19 cellular contexts compared by ENCODE assay signal in genomic region chr22:20096574-20097420, GRCh38. TPM values are rescaled to one million over a fixed set of nuclear protein-coding genes. Genes with fewer than 3 reads are reported as not detected.
DNase-seq lines count a peak whose midpoint lies in the region; ATAC-seq, FAIRE-seq and TF ChIP-seq lines count a peak whose summit lies in the region.
"Had no signal": no experiment of that assay in that cellular context is flagged by ENCODE, and none has a peak within 500 bp of the region (broad histone marks: within the 10 kb centered on the region; RNA-seq: fewer than 3 reads in every experiment).

No MANE protein-coding gene starts in this region.

- H3K4me1 Mint-ChIP-seq in activated T-cell treated with anti-CD3 and anti-CD28 coated beads, Interleukin-2, amount 50 U/mL, for 72 hours (ENCODE audit: low read depth) = peaks cover 47% of the 10 kb centered on the region
- H3K4me1 Mint-ChIP-seq in T-cell (peaks cover 33 to 49% (median 41%) of the 10 kb centered on the region in 3 donors), endothelial cell (ENCODE audit: unreplicated experiment) (no peaks in the 10 kb centered on the region)
- H3K4me1 Mint-ChIP-seq: B cell had no signal

- CTCF ChIA-PET in T-cell (lab: Charles Lee) = no interaction called here

- peaks cover 16 to 42% of the 10 kb centered on the region in 2 donors for H3K36me3 Mint-ChIP-seq in activated T-cell treated with anti-CD3 and anti-CD28 coated beads, Interleukin-2, amount 50 U/mL, for 72 hours (ENCODE audit: insufficient read depth in 2 of 2)
- peaks cover 52% of the 10 kb centered on the region for H3K36me3 Mint-ChIP-seq in T-cell
- peaks cover 60% of the 10 kb centered on the region for H3K36me3 Mint-ChIP-seq in endothelial cell (ENCODE audit: low read depth, unreplicated experiment)

- no peak for FAIRE-seq in urothelium cell line (lab: Jason Lieb, UNC)
- FAIRE-seq: HepG2, HTR-8/SVneo had no signal

- peaks cover 57 to 94% of the 10 kb centered on the region in 2 donors for H3K36me3 ChIP-seq in ascending aorta

- no peak overlapping the region for H3K4me3 Mint-ChIP-seq in activated T-cell treated with anti-CD3 and anti-CD28 coated beads, Interleukin-2, amount 50 U/mL, for 72 hours
- H3K4me3 Mint-ChIP-seq in T-cell (no peak overlapping the region), endothelial cell (ENCODE audit: unreplicated experiment) (peak overlapping the region; percentile 49)
- H3K4me3 Mint-ChIP-seq: B cell, HFFc6 had no signal

- POLR2A ChIA-PET in T-cell (lab: Charles Lee) = interaction anchor here in 1 of 2 donors (0.6 kb wide), 1 partner anchor 20 kb away, joined by 8 read pairs; the partner anchor contains the start of gene TRMT2A

- H3K27me3 ChIP-seq in ascending aorta = no peaks in the 10 kb centered on the region

- peaks cover 0 to 3% of the 10 kb centered on the region in 2 donors for H3K4me1 ChIP-seq in ascending aorta
- H3K4me1 ChIP-seq: Caco-2 had no signal

- H3K9me3 ChIP-seq in ascending aorta = no peaks in the 10 kb centered on the region
- H3K9me3 ChIP-seq: Caco-2 had no signal

- H3K9me3 Mint-ChIP-seq in activated T-cell treated with anti-CD3 and anti-CD28 coated beads, Interleukin-2, amount 50 U/mL, for 72 hours = no peaks in the 10 kb centered on the region
- peaks cover 0 to 7% (median 0%) of the 10 kb centered on the region in 3 donors for H3K9me3 Mint-ChIP-seq in T-cell
- H3K9me3 Mint-ChIP-seq in endothelial cell (ENCODE audit: unreplicated experiment) = no peaks in the 10 kb centered on the region
- H3K9me3 Mint-ChIP-seq: HFFc6 had no signal

- intact Hi-C loops in ascending aorta (cut with DNase I) = no loop called here

- DNase-seq in activated T-cell treated with anti-CD3 and anti-CD28 coated beads, Interleukin-2, amount 50 U/mL, for 72 hours = no peak
- no peak for DNase-seq in activated T-cell treated with anti-CD3 and anti-CD28 coated beads for 4 hours
- no peak for DNase-seq in T-cell
- no peak for DNase-seq in endothelial cell (ENCODE audit: low spot score)
- no peak for DNase-seq in ascending aorta (ENCODE audit: low spot score in 2 of 2)
- no peak for DNase-seq in urothelium cell line (ENCODE audit: low spot score)
- DNase-seq: C1 segment of cervical spinal cord; Caco-2; CD8-positive, alpha-beta memory T cell; DND-41; GDM1; HCEC 1CT; HFFc6 had no signal

- peak overlapping the region; percentile 61 for H3K27ac Mint-ChIP-seq in activated T-cell treated with anti-CD3 and anti-CD28 coated beads, Interleukin-2, amount 50 U/mL, for 72 hours
- peak overlapping the region; percentile 11 to 20 for H3K27ac Mint-ChIP-seq in T-cell
- H3K27ac Mint-ChIP-seq in endothelial cell (ENCODE audit: unreplicated experiment) = no peak overlapping the region
- H3K27ac Mint-ChIP-seq: B cell, HFFc6 had no signal

- TF ChIP-seq CTCF in endothelial cell (IDR thresholded peaks at IDR 0.05; ENCODE audit: unreplicated experiment) (no peak), ascending aorta (IDR thresholded peaks at IDR 0.05) (no peak)

- no peak overlapping the region for H3K27ac ChIP-seq in ascending aorta

- no peak overlapping the region for H3K4me3 ChIP-seq in ascending aorta

- no peaks in the 10 kb centered on the region for H3K27me3 Mint-ChIP-seq in activated T-cell treated with anti-CD3 and anti-CD28 coated beads, Interleukin-2, amount 50 U/mL, for 72 hours (ENCODE audit: low read depth)
- H3K27me3 Mint-ChIP-seq in T-cell = no peaks in the 10 kb centered on the region
- H3K27me3 Mint-ChIP-seq in endothelial cell (ENCODE audit: unreplicated experiment) = peaks cover 5% of the 10 kb centered on the region
- H3K27me3 Mint-ChIP-seq: B cell; CD8-positive, alpha-beta memory T cell had no signal

- no peak for ATAC-seq in activated T-cell treated with anti-CD3 and anti-CD28 coated beads, Interleukin-2, amount 50 U/mL, for 72 hours (replicated peaks in 1 of 2)
- ATAC-seq in T-cell (replicated peaks in 1 of 4) (no peak), HG03139 (IDR thresholded peaks at IDR 0.05; ENCODE audit: unreplicated experiment) (no peak)
- ATAC-seq: HepG2 had no signal

RNA-seq across cellular contexts. Expression of gene DGCR8, which starts 16.8 kb away (rescaled TPM):
- total RNA-seq in activated T-cell treated with anti-CD3 and anti-CD28 coated beads, Interleukin-2, amount 50 U/mL, for 72 hours = 10 to 100 TPM; 44.2 to 46.6 TPM
- total RNA-seq in T-cell (10 to 100 TPM; 38.4 to 48.1 (median 45.1) TPM), endothelial cell (ENCODE audit: unreplicated experiment) (46.6 TPM), ascending aorta (18.0 TPM)

RNA-seq across cellular contexts. Expression of gene RANBP1, which starts 19.1 kb away (rescaled TPM):
- total RNA-seq in activated T-cell treated with anti-CD3 and anti-CD28 coated beads, Interleukin-2, amount 50 U/mL, for 72 hours = 100 to 1,000 TPM; 194 to 256 TPM
- total RNA-seq in T-cell (10 to 100 TPM; 64.0 to 81.1 (median 75.4) TPM), endothelial cell (ENCODE audit: unreplicated experiment) (142 TPM), ascending aorta (302 TPM)

RNA-seq across cellular contexts. Expression of gene TRMT2A, which starts 20.2 kb away (rescaled TPM):
- 10 to 100 TPM; 55.6 to 56.8 TPM for total RNA-seq in activated T-cell treated with anti-CD3 and anti-CD28 coated beads, Interleukin-2, amount 50 U/mL, for 72 hours
- total RNA-seq in T-cell (100 to 1,000 TPM in 3 of 5 donors, 10 to 100 TPM in 2; 87.6 to 136 (median 123) TPM), endothelial cell (ENCODE audit: unreplicated experiment) (44.8 TPM), ascending aorta (161 TPM)

RNA-seq across cellular contexts. Expression of gene ZDHHC8, which starts 34.8 kb away (rescaled TPM):
- total RNA-seq in activated T-cell treated with anti-CD3 and anti-CD28 coated beads, Interleukin-2, amount 50 U/mL, for 72 hours = 10 to 100 TPM; 41.6 to 47.6 TPM
- total RNA-seq in T-cell = 100 to 1,000 TPM in 1 of 5 donors, 10 to 100 TPM in 4; 68.4 to 102 (median 92.1) TPM
- 118 TPM for total RNA-seq in endothelial cell (ENCODE audit: unreplicated experiment)
- 35.5 TPM for total RNA-seq in ascending aorta

RNA-seq across cellular contexts. Expression of gene CCDC188, which starts 54.1 kb away (rescaled TPM):
- total RNA-seq in activated T-cell treated with anti-CD3 and anti-CD28 coated beads, Interleukin-2, amount 50 U/mL, for 72 hours = not detected
- total RNA-seq in T-cell = under 1 TPM in 3 of 5 donors, not detected in 2; 0.18 to 0.66 (median 0.58) TPM
- total RNA-seq in endothelial cell (ENCODE audit: unreplicated experiment) = not detected
- total RNA-seq in ascending aorta = not detected
- total RNA-seq: A172; B cell; Caco-2; CD8-positive, alpha-beta memory T cell; H4; HepG2 had no signal
